1 cellular context compared by ENCODE assay signal in genomic region chr2:238287702-238288649, GRCh38.
TF ChIP-seq lines count a peak whose summit lies in the region.

Gene PER2, minus strand, starts transcription at chr2:238288610. Its CDS starts 10,674 bp downstream, at chr2:238277936.

TF ChIP-seq in GM23338, 12 proteins besides CTCF, POLR2A, EP300 and RAD21 (continued from another document):
- TF ChIP-seq ZNF462 (CRISPR knock-in tag; IDR thresholded peaks at IDR 0.05) (no peak), POLR2AphosphoS5 (IDR thresholded peaks at IDR 0.05; ENCODE audit: low read depth) (no peak), NANOG (IDR thresholded peaks at IDR 0.05; ENCODE audit: borderline replicate concordance) (no peak), STAT1 (IDR thresholded peaks at IDR 0.05; ENCODE audit: unreplicated experiment) (no peak), ZNF331 (CRISPR knock-in tag; IDR thresholded peaks at IDR 0.05; ENCODE audit: low read depth) (no peak), EZH2 (IDR thresholded peaks at IDR 0.05; ENCODE audit: low read depth, unreplicated experiment) (no peak), ZNF114 (CRISPR knock-in tag; IDR thresholded peaks at IDR 0.05) (no peak), ETS1 (IDR thresholded peaks at IDR 0.05) (no peak), REST (IDR thresholded peaks at IDR 0.05; ENCODE audit: unreplicated experiment) (no peak)
